1 cellular context compared by ENCODE assay signal in the genomic region with DNA sequence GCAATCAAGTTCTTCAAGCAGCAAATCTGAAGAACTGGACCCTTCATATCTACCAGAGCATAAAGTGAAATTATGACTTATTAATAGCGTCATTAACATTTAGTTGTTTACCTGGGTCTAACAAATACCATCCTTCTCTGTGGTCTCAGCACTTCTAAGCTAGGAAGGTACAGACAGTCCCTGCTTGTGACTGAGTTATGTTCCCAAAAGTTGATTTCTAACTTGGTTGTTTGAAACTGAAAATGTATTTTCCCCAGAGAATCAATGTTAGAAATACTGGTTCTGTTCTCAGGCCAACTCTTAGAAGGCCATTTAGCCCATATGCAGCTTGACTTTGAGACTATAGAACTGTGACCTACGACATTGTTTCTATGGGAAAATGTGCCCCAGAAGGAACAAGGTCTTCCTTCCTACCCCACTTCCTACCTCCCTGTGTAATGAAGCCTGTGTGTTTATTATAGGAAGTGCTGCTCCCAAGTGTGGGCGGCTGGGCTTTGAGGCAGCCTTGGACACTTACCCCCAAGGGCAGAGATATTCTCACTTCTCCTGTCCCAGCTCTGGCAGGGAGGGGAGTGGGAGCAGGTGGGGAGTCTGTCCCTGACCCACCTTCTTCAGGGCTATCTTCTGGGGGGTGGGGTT.
TF ChIP-seq lines count a peak whose summit lies in the region.

No MANE protein-coding gene starts in this region.

TF ChIP-seq in IMR-90, 13 proteins besides CTCF, POLR2A, EP300 and RAD21 (continued from another document):
- no peak for TF ChIP-seq MAZ (IDR thresholded peaks at IDR 0.05; ENCODE audit: borderline replicate concordance, low read depth, low read length)
- no peak for TF ChIP-seq FOS (IDR thresholded peaks at IDR 0.05; ENCODE audit: low read depth, low read length)
- no peak for TF ChIP-seq USF2 (IDR thresholded peaks at IDR 0.05; ENCODE audit: low read depth, low read length)
- TF ChIP-seq ELK1 (IDR thresholded peaks at IDR 0.05; ENCODE audit: borderline replicate concordance, low read depth, low read length), result no peak
- TF ChIP-seq MXI1 (IDR thresholded peaks at IDR 0.05; ENCODE audit: borderline replicate concordance, low read depth, low read length), result no peak
- no peak for TF ChIP-seq CEBPB (IDR thresholded peaks at IDR 0.05; ENCODE audit: low read depth, low read length)
- TF ChIP-seq MAFK (IDR thresholded peaks at IDR 0.05; ENCODE audit: low read depth, low read length), result no peak
